14 cellular contexts compared by ENCODE assay signal in genomic region chr10:36172574-36172973, GRCh38.
DNase-seq lines count a peak whose midpoint lies in the region; ATAC-seq and TF ChIP-seq lines count a peak whose summit lies in the region.
"Had no signal": no experiment of that assay in that cellular context is flagged by ENCODE, and none has a peak within 500 bp of the region (broad histone marks: within the 10 kb centered on the region; RNA-seq: fewer than 3 reads in every experiment).

No MANE protein-coding gene starts in this region.

- intact Hi-C loops in left ventricle myocardium inferior (cut with micrococcal nuclease) (no loop called here), left lung (cut with DNase I) (no loop called here), aorta (cut with DNase I) (loop anchor here in 1 of 2 donors (5.0 to 10.0 kb wide), 2 partner anchors 320 to 528 kb away; partner anchors contain the start of gene FZD8)

- ATAC-seq in left lung (peak; percentile 54), aorta (ENCODE audit: low FRiP score) (peak; percentile 40), GM18505 (IDR thresholded peaks at IDR 0.05; ENCODE audit: unreplicated experiment) (no peak)
- ATAC-seq: HepG2 had no signal

- H3K27me3 ChIP-seq in left ventricle myocardium inferior (ENCODE audit: low read depth) (no peaks in the 10 kb centered on the region), right atrium auricular region (no peaks in the 10 kb centered on the region), left lung (no peaks in the 10 kb centered on the region), aorta (ENCODE audit: control insufficient read depth in 1 of 2, insufficient read depth in 2 of 2, low read length in 1 of 2) (no peaks in the 10 kb centered on the region)
- H3K27me3 ChIP-seq: esophagus muscularis mucosa had no signal

- POLR2A ChIA-PET in HEK293T (lab: Yijun Ruan, JAX), result no interaction called here

- TF ChIP-seq POLR2A in GM18505 (IDR thresholded peaks at IDR 0.05; ENCODE audit: borderline replicate concordance, extremely low read depth, insufficient read depth, insufficient read length), result no peak

- 0% methylated on average over 4 of the region's 4 CpGs for WGBS in aorta, 2 donors

- H3K27ac ChIP-seq in left ventricle myocardium inferior (replicated peaks) (peak overlapping the region; percentile 15), right atrium auricular region (peak overlapping the region in 1 of 2 donors; percentile 2), left lung (peak overlapping the region; percentile 30 to 49), aorta (ENCODE audit: low read depth in 1 of 2, low read length in 2 of 2) (peak overlapping the region; percentile 48 to 78)

- H3K4me1 ChIP-seq in left ventricle myocardium inferior, result peaks cover 30% of the 10 kb centered on the region
- peaks cover 0 to 23% of the 10 kb centered on the region in 2 donors for H3K4me1 ChIP-seq in right atrium auricular region
- H3K4me1 ChIP-seq in left lung, result peaks cover 10% of the 10 kb centered on the region in 2 donors
- peaks cover 0 to 6% of the 10 kb centered on the region in 2 donors for H3K4me1 ChIP-seq in aorta (ENCODE audit: control insufficient read depth in 1 of 2, insufficient read depth in 2 of 2, low read length in 2 of 2)

- in situ Hi-C loops in astrocyte of the cerebellum (cut with HindIII; ENCODE audit: low sequenced_read_pairs), result no loop called here

- no peaks in the 10 kb centered on the region for H3K36me3 ChIP-seq in left ventricle myocardium inferior
- H3K36me3 ChIP-seq in right atrium auricular region, result no peaks in the 10 kb centered on the region
- no peaks in the 10 kb centered on the region for H3K36me3 ChIP-seq in left lung
- no peaks in the 10 kb centered on the region for H3K36me3 ChIP-seq in aorta (ENCODE audit: control insufficient read depth in 1 of 2, insufficient read depth in 2 of 2, low read length in 1 of 2)
- H3K36me3 ChIP-seq: esophagus muscularis mucosa had no signal

- no peak for DNase-seq in left ventricle myocardium inferior
- DNase-seq in right atrium auricular region (ENCODE audit: low spot score), result no peak
- peak; percentile 55 for DNase-seq in astrocyte of the cerebellum (ENCODE audit: low read depth)
- no peak for DNase-seq in left lung
- peak in 1 of 2 donors; percentile 56 for DNase-seq in aorta
- no peak for DNase-seq in NCI-H82 treated with DMSO at 0.1 percent for 48 hours (lab: John Stamatoyannopoulos, UW; ENCODE audit: unreplicated experiment)
- no peak for DNase-seq in HEK293T (ENCODE audit: extremely low spot score)
- DNase-seq: activated CD8-positive, alpha-beta memory T cell treated with anti-CD3 and anti-CD28 coated beads, Interleukin-2, amount 50 U/mL, for 4 hours; NCI-H2029 treated with DMSO at 0.1 percent for 48 hours; occipital lobe; stimulated activated CD4-positive, alpha-beta T cell treated with anti-CD3 and anti-CD28 coated beads, Interleukin-4, amount 100 ng/mL, for 24 hours had no signal

- no peak overlapping the region for H3K4me3 ChIP-seq in left ventricle myocardium inferior
- no peak overlapping the region for H3K4me3 ChIP-seq in right atrium auricular region
- H3K4me3 ChIP-seq in astrocyte of the cerebellum (ENCODE audit: low read depth, low read length), result no peak overlapping the region
- no peak overlapping the region for H3K4me3 ChIP-seq in left lung
- no peak overlapping the region for H3K4me3 ChIP-seq in aorta (ENCODE audit: low read length in 2 of 2)
- H3K4me3 ChIP-seq: esophagus muscularis mucosa had no signal

- TF ChIP-seq CTCF in left ventricle myocardium inferior (IDR thresholded peaks at IDR 0.05; ENCODE audit: borderline replicate concordance), result no peak
- TF ChIP-seq CTCF in right atrium auricular region (IDR thresholded peaks at IDR 0.05), result no peak
- TF ChIP-seq CTCF in astrocyte of the cerebellum (IDR thresholded peaks at IDR 0.05; ENCODE audit: low read depth, low read length, missing control alignments), result no peak
- TF ChIP-seq CTCF in left lung (IDR thresholded peaks at IDR 0.05), result no peak

- CTCF ChIA-PET in HEK293T (lab: Yijun Ruan, JAX), result interaction anchor here (0.6 to 0.7 kb wide), 3 partner anchors 19 to 318 kb away, joined by 3 to 4 read pairs (median 4); no protein-coding TSS in a partner anchor

- H3K9me3 ChIP-seq in left ventricle myocardium inferior (replicated peaks), result no peaks in the 10 kb centered on the region
- H3K9me3 ChIP-seq in right atrium auricular region, result no peaks in the 10 kb centered on the region
- H3K9me3 ChIP-seq in left lung, result no peaks in the 10 kb centered on the region
- H3K9me3 ChIP-seq in aorta (ENCODE audit: control insufficient read depth, low read length), result no peaks in the 10 kb centered on the region
- H3K9me3 ChIP-seq: esophagus muscularis mucosa had no signal

TF ChIP-seq in HEK293T, 16 proteins besides CTCF, POLR2A, EP300 and RAD21:
- TF ChIP-seq LEF1 (IDR thresholded peaks at IDR 0.05; ENCODE audit: borderline replicate concordance) (no peak), ARNT (IDR thresholded peaks at IDR 0.05) (no peak), PKNOX1 (IDR thresholded peaks at IDR 0.05) (no peak), TARDBP (IDR thresholded peaks at IDR 0.05) (no peak), ELF4 (IDR thresholded peaks at IDR 0.05) (no peak), HDGF (IDR thresholded peaks at IDR 0.05; ENCODE audit: borderline replicate concordance) (no peak), SP1 (IDR thresholded peaks at IDR 0.05) (no peak), FOXK2 (IDR thresholded peaks at IDR 0.05) (no peak), FOXA1 (IDR thresholded peaks at IDR 0.05) (no peak), FOXM1 (IDR thresholded peaks at IDR 0.05; ENCODE audit: borderline replicate concordance) (no peak), NFRKB (IDR thresholded peaks at IDR 0.05) (no peak), L3MBTL2 (conservative IDR thresholded peaks at IDR 0.05) (no peak)
